1 cellular context compared by ENCODE assay signal in the genomic region with DNA sequence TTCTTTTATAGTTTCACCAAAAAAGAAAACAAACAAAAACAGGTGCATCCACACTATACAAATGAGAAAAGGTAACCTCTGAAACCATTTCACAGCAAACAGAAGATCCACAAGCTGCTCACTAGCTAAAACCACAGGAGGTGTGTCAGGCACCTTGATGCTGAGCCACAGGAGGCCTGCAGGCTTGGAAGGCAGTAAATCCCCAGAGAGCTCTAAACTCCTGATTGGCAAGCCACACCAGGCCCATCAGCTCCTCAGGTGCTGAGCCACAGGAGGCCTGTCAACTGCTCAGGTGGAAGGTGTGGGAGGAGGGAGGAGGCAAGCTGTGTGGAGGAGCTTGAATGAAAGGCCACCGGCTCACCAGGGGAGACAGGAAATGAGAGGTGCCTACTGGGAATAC.
TF ChIP-seq lines count a peak whose summit lies in the region.

No MANE protein-coding gene starts in this region.

TF ChIP-seq in SK-N-SH treated with all-trans-retinoic acid at 6 μM for 48 hours, 23 proteins besides CTCF, POLR2A, EP300 and RAD21 (continued from another document):
- TF ChIP-seq, protein P1, sequence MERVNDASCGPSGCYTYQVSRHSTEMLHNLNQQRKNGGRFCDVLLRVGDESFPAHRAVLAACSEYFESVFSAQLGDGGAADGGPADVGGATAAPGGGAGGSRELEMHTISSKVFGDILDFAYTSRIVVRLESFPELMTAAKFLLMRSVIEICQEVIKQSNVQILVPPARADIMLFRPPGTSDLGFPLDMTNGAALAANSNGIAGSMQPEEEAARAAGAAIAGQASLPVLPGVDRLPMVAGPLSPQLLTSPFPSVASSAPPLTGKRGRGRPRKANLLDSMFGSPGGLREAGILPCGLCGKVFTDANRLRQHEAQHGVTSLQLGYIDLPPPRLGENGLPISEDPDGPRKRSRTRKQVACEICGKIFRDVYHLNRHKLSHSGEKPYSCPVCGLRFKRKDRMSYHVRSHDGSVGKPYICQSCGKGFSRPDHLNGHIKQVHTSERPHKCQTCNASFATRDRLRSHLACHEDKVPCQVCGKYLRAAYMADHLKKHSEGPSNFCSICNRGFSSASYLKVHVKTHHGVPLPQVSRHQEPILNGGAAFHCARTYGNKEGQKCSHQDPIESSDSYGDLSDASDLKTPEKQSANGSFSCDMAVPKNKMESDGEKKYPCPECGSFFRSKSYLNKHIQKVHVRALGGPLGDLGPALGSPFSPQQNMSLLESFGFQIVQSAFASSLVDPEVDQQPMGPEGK (CRISPR knock-in tag; IDR thresholded peaks at IDR 0.05; ENCODE audit: borderline replicate concordance), result no peak
- TF ChIP-seq RARB (CRISPR knock-in tag; IDR thresholded peaks at IDR 0.05) (no peak), TCF4 (CRISPR knock-in tag; IDR thresholded peaks at IDR 0.05; ENCODE audit: borderline replicate concordance) (no peak), SNAI2 (CRISPR knock-in tag; IDR thresholded peaks at IDR 0.05) (no peak), ZNF565 (CRISPR knock-in tag; conservative IDR thresholded peaks at IDR 0.05; ENCODE audit: low read depth) (no peak)
TF ChIP-seq in SK-N-SH treated with all-trans-retinoic acid at 6 μM for 48 hours: peak in this region for 0.
